1 cellular context compared by ENCODE assay signal in the genomic region with DNA sequence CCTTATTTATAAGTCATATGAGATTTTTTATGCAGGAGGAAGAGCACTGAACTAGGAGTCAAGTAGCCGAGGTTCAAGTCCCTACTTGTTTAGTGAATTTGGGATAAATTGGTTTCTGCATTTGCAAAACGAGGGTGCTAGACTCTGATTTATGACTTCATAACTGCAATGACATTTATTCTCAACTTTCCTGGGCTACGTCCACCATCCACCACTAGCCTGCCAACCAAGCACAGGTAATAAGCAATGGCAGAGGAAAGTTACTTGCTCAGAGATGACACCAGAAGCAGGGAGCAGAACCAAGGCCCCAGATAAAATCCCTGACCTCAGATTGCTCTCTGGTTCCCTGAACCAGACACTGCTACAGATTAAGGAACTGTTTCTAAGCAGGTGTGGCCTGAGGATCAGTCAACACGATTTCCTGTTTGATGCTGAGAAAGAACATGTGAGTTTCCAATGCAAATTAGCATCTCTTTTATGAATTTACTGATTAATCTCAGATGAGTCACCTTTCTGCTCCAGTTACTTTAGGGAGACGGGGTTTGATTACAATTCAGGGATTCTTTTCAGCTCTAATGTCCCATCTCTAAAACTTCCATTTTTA.
A peak's percentile ranks its signal among the peaks of the same experiment; 100 is the strongest.
TF ChIP-seq lines count a peak whose summit lies in the region.

No MANE protein-coding gene starts in this region.

TF ChIP-seq in GM12878, 131 proteins besides CTCF, POLR2A, EP300 and RAD21 (continued from another document):
- TF ChIP-seq, protein P1, sequence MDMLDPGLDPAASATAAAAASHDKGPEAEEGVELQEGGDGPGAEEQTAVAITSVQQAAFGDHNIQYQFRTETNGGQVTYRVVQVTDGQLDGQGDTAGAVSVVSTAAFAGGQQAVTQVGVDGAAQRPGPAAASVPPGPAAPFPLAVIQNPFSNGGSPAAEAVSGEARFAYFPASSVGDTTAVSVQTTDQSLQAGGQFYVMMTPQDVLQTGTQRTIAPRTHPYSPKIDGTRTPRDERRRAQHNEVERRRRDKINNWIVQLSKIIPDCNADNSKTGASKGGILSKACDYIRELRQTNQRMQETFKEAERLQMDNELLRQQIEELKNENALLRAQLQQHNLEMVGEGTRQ (IDR thresholded peaks at IDR 0.05; ENCODE audit: borderline replicate concordance, low read depth, low read length): no peak
- TF ChIP-seq FOXM1 (IDR thresholded peaks at IDR 0.05; ENCODE audit: low read depth, low read length) (peak; percentile 59; the same call in 1 of the 2 replicates), KDM1A (IDR thresholded peaks at IDR 0.05; ENCODE audit: borderline replicate concordance) (no peak), MXI1 (IDR thresholded peaks at IDR 0.05; ENCODE audit: low read depth, low read length) (peak; percentile 19; the same call in 1 of the 2 replicates), ZSCAN29 (IDR thresholded peaks at IDR 0.05) (no peak), BRCA1 (IDR thresholded peaks at IDR 0.05; ENCODE audit: low read depth, low read length) (no peak), IKZF2 (IDR thresholded peaks at IDR 0.05) (peak; percentile 87 to 90), SP1 (IDR thresholded peaks at IDR 0.05; ENCODE audit: low read depth, low read length) (no peak), YBX1 (IDR thresholded peaks at IDR 0.05) (no peak), RFX5 (IDR thresholded peaks at IDR 0.05; ENCODE audit: low read depth, low read length) (no peak), BCL11A (IDR thresholded peaks at IDR 0.05; ENCODE audit: low read depth, low read length) (no peak), RUNX3 (IDR thresholded peaks at IDR 0.05; ENCODE audit: low read length) (peak; percentile 84)
- TF ChIP-seq, protein P2, sequence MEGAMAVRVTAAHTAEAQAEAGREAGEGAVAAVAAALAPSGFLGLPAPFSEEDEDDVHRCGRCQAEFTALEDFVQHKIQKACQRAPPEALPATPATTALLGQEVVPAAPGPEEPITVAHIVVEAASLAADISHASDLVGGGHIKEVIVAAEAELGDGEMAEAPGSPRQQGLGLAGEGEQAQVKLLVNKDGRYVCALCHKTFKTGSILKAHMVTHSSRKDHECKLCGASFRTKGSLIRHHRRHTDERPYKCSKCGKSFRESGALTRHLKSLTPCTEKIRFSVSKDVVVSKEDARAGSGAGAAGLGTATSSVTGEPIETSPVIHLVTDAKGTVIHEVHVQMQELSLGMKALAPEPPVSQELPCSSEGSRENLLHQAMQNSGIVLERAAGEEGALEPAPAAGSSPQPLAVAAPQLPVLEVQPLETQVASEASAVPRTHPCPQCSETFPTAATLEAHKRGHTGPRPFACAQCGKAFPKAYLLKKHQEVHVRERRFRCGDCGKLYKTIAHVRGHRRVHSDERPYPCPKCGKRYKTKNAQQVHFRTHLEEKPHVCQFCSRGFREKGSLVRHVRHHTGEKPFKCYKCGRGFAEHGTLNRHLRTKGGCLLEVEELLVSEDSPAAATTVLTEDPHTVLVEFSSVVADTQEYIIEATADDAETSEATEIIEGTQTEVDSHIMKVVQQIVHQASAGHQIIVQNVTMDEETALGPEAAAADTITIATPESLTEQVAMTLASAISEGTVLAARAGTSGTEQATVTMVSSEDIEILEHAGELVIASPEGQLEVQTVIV (IDR thresholded peaks at IDR 0.05; ENCODE audit: borderline replicate concordance, partially characterized antibody): no peak
- TF ChIP-seq, protein P3, sequence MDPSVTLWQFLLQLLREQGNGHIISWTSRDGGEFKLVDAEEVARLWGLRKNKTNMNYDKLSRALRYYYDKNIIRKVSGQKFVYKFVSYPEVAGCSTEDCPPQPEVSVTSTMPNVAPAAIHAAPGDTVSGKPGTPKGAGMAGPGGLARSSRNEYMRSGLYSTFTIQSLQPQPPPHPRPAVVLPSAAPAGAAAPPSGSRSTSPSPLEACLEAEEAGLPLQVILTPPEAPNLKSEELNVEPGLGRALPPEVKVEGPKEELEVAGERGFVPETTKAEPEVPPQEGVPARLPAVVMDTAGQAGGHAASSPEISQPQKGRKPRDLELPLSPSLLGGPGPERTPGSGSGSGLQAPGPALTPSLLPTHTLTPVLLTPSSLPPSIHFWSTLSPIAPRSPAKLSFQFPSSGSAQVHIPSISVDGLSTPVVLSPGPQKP (IDR thresholded peaks at IDR 0.05; ENCODE audit: low read depth, low read length): no peak
- TF ChIP-seq, protein P4, sequence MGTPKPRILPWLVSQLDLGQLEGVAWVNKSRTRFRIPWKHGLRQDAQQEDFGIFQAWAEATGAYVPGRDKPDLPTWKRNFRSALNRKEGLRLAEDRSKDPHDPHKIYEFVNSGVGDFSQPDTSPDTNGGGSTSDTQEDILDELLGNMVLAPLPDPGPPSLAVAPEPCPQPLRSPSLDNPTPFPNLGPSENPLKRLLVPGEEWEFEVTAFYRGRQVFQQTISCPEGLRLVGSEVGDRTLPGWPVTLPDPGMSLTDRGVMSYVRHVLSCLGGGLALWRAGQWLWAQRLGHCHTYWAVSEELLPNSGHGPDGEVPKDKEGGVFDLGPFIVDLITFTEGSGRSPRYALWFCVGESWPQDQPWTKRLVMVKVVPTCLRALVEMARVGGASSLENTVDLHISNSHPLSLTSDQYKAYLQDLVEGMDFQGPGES (IDR thresholded peaks at IDR 0.05): no peak
- TF ChIP-seq, protein P5, sequence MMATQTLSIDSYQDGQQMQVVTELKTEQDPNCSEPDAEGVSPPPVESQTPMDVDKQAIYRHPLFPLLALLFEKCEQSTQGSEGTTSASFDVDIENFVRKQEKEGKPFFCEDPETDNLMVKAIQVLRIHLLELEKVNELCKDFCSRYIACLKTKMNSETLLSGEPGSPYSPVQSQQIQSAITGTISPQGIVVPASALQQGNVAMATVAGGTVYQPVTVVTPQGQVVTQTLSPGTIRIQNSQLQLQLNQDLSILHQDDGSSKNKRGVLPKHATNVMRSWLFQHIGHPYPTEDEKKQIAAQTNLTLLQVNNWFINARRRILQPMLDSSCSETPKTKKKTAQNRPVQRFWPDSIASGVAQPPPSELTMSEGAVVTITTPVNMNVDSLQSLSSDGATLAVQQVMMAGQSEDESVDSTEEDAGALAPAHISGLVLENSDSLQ (IDR thresholded peaks at IDR 0.05): no peak
TF ChIP-seq in GM12878: peak in this region for 38.
